ENCODE assay signal across 1 cellular context in genomic region chr1:46466477-46467182, GRCh38.
TF ChIP-seq lines count a peak whose summit lies in the region.

No MANE protein-coding gene starts in this region.

TF ChIP-seq in HepG2, 621 proteins besides CTCF, POLR2A, EP300 and RAD21 (continued from another document and continues in another):
- TF ChIP-seq, protein P1, sequence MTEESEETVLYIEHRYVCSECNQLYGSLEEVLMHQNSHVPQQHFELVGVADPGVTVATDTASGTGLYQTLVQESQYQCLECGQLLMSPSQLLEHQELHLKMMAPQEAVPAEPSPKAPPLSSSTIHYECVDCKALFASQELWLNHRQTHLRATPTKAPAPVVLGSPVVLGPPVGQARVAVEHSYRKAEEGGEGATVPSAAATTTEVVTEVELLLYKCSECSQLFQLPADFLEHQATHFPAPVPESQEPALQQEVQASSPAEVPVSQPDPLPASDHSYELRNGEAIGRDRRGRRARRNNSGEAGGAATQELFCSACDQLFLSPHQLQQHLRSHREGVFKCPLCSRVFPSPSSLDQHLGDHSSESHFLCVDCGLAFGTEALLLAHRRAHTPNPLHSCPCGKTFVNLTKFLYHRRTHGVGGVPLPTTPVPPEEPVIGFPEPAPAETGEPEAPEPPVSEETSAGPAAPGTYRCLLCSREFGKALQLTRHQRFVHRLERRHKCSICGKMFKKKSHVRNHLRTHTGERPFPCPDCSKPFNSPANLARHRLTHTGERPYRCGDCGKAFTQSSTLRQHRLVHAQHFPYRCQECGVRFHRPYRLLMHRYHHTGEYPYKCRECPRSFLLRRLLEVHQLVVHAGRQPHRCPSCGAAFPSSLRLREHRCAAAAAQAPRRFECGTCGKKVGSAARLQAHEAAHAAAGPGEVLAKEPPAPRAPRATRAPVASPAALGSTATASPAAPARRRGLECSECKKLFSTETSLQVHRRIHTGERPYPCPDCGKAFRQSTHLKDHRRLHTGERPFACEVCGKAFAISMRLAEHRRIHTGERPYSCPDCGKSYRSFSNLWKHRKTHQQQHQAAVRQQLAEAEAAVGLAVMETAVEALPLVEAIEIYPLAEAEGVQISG (CRISPR knock-in tag; IDR thresholded peaks at IDR 0.05) = 0 out of 2 replicates have a peak, but pooled peaks have one; percentile 12
- TF ChIP-seq ZC3H4 (CRISPR knock-in tag; IDR thresholded peaks at IDR 0.05; ENCODE audit: borderline replicate concordance) (no peak), ZFY (CRISPR knock-in tag; IDR thresholded peaks at IDR 0.05) (peak; percentile 50), ZNF543 (CRISPR knock-in tag; IDR thresholded peaks at IDR 0.05) (no peak), MTERF4 (CRISPR knock-in tag; IDR thresholded peaks at IDR 0.05) (no peak), ZFX (CRISPR knock-in tag; IDR thresholded peaks at IDR 0.05; ENCODE audit: low read depth) (no peak), THAP8 (CRISPR knock-in tag; IDR thresholded peaks at IDR 0.05; ENCODE audit: borderline replicate concordance) (no peak), U2AF2 (IDR thresholded peaks at IDR 0.05; ENCODE audit: low read depth, low read length) (no peak), NRL (CRISPR knock-in tag; IDR thresholded peaks at IDR 0.05; ENCODE audit: borderline replicate concordance) (no peak), ZNF839 (CRISPR knock-in tag; IDR thresholded peaks at IDR 0.05; ENCODE audit: borderline replicate concordance) (no peak), HNRNPUL1 (IDR thresholded peaks at IDR 0.05; ENCODE audit: low read depth, low read length) (no peak), ZNF256 (CRISPR knock-in tag; conservative IDR thresholded peaks at IDR 0.05) (no peak), TERF1 (CRISPR knock-in tag; IDR thresholded peaks at IDR 0.05) (no peak), ZNF768 (CRISPR knock-in tag; IDR thresholded peaks at IDR 0.05) (no peak), ZNF441 (CRISPR knock-in tag; IDR thresholded peaks at IDR 0.05; ENCODE audit: borderline replicate concordance) (0 out of 2 replicates have a peak, but pooled peaks have one; percentile 23), ZNF558 (CRISPR knock-in tag; IDR thresholded peaks at IDR 0.05; ENCODE audit: borderline replicate concordance) (no peak), ZNF598 (CRISPR knock-in tag; IDR thresholded peaks at IDR 0.05; ENCODE audit: borderline replicate concordance) (no peak), GABPB1 (CRISPR knock-in tag; IDR thresholded peaks at IDR 0.05) (peak; percentile 25; the same call in 1 of the 2 replicates), ZHX2 (IDR thresholded peaks at IDR 0.05; ENCODE audit: low read depth) (no peak), ZHX2 (CRISPR knock-in tag; IDR thresholded peaks at IDR 0.05; ENCODE audit: borderline replicate concordance) (no peak), ZKSCAN8 (CRISPR knock-in tag; IDR thresholded peaks at IDR 0.05; ENCODE audit: borderline replicate concordance) (no peak), ZNF7 (CRISPR knock-in tag; IDR thresholded peaks at IDR 0.05) (no peak), ZNF350 (CRISPR knock-in tag; IDR thresholded peaks at IDR 0.05; ENCODE audit: borderline replicate concordance, low read depth) (no peak), PRDM10 (CRISPR knock-in tag; IDR thresholded peaks at IDR 0.05; ENCODE audit: low read depth) (no peak), KDM5B (CRISPR knock-in tag; IDR thresholded peaks at IDR 0.05; ENCODE audit: borderline replicate concordance) (no peak), ZNF749 (CRISPR knock-in tag; IDR thresholded peaks at IDR 0.05; ENCODE audit: borderline replicate concordance) (no peak), ZNF251 (CRISPR knock-in tag; IDR thresholded peaks at IDR 0.05) (no peak), THAP11 (CRISPR knock-in tag; IDR thresholded peaks at IDR 0.05) (no peak), TBX2 (CRISPR knock-in tag; IDR thresholded peaks at IDR 0.05; ENCODE audit: borderline replicate concordance) (no peak), ZNF607 (CRISPR knock-in tag; IDR thresholded peaks at IDR 0.05; ENCODE audit: borderline replicate concordance) (no peak), TCF7 (IDR thresholded peaks at IDR 0.05; ENCODE audit: low read depth) (peak; percentile 71; the same call in 1 of the 2 replicates), EEA1 (CRISPR knock-in tag; IDR thresholded peaks at IDR 0.05; ENCODE audit: borderline replicate concordance) (no peak), HNRNPLL (IDR thresholded peaks at IDR 0.05; ENCODE audit: low read depth, low read length, poor library complexity, severe bottlenecking) (peak; percentile 84), ZNF20 (CRISPR knock-in tag; IDR thresholded peaks at IDR 0.05) (no peak), ZNF484 (CRISPR knock-in tag; IDR thresholded peaks at IDR 0.05; ENCODE audit: borderline replicate concordance, low read depth) (no peak), KAT8 (CRISPR knock-in tag; IDR thresholded peaks at IDR 0.05) (no peak), ZNF143 (CRISPR knock-in tag; IDR thresholded peaks at IDR 0.05) (peak; percentile 47; the same call in 1 of the 2 replicates), NAIF1 (CRISPR knock-in tag; IDR thresholded peaks at IDR 0.05; ENCODE audit: borderline replicate concordance) (no peak), ZBTB3 (CRISPR knock-in tag; IDR thresholded peaks at IDR 0.05; ENCODE audit: borderline replicate concordance, low read depth) (no peak), BCL6 (CRISPR knock-in tag; IDR thresholded peaks at IDR 0.05) (no peak; the same call in 1 of the 2 replicates), HNRNPH1 (optimal IDR thresholded peaks at IDR 0.05; ENCODE audit: low read depth, low read length) (no peak), KLF13 (CRISPR knock-in tag; IDR thresholded peaks at IDR 0.05) (no peak), ZBTB7B (CRISPR knock-in tag; IDR thresholded peaks at IDR 0.05) (peak; percentile 39; the same call in 1 of the 2 replicates)
- TF ChIP-seq, protein P2, sequence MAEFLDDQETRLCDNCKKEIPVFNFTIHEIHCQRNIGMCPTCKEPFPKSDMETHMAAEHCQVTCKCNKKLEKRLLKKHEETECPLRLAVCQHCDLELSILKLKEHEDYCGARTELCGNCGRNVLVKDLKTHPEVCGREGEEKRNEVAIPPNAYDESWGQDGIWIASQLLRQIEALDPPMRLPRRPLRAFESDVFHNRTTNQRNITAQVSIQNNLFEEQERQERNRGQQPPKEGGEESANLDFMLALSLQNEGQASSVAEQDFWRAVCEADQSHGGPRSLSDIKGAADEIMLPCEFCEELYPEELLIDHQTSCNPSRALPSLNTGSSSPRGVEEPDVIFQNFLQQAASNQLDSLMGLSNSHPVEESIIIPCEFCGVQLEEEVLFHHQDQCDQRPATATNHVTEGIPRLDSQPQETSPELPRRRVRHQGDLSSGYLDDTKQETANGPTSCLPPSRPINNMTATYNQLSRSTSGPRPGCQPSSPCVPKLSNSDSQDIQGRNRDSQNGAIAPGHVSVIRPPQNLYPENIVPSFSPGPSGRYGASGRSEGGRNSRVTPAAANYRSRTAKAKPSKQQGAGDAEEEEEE (CRISPR knock-in tag; IDR thresholded peaks at IDR 0.05; ENCODE audit: borderline replicate concordance) = no peak
- TF ChIP-seq, protein P3, sequence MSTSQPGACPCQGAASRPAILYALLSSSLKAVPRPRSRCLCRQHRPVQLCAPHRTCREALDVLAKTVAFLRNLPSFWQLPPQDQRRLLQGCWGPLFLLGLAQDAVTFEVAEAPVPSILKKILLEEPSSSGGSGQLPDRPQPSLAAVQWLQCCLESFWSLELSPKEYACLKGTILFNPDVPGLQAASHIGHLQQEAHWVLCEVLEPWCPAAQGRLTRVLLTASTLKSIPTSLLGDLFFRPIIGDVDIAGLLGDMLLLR (CRISPR knock-in tag; IDR thresholded peaks at IDR 0.05) = no peak
